ENCODE assay signal across 1 cellular context in genomic region chr13:35690546-35690945, GRCh38.
TF ChIP-seq lines count a peak whose summit lies in the region.

No MANE protein-coding gene starts in this region.

TF ChIP-seq in H1, 55 proteins besides CTCF, POLR2A, EP300 and RAD21:
- TF ChIP-seq SP4 (IDR thresholded peaks at IDR 0.05; ENCODE audit: low read length), result no peak
- TF ChIP-seq TBP (IDR thresholded peaks at IDR 0.05; ENCODE audit: low read depth, low read length), result no peak
- TF ChIP-seq RFX5 (IDR thresholded peaks at IDR 0.05; ENCODE audit: borderline replicate concordance, low read depth, low read length), result no peak
- TF ChIP-seq MAX (IDR thresholded peaks at IDR 0.05), result no peak
- no peak for TF ChIP-seq YY1 (IDR thresholded peaks at IDR 0.05; ENCODE audit: low read depth, low read length)
- no peak for TF ChIP-seq CHD2 (IDR thresholded peaks at IDR 0.05; ENCODE audit: low read length)
- TF ChIP-seq E2F6 (IDR thresholded peaks at IDR 0.05), result no peak
- no peak for TF ChIP-seq GABPA (IDR thresholded peaks at IDR 0.05; ENCODE audit: borderline replicate concordance, insufficient read depth, low read length)
- no peak for TF ChIP-seq SIX5 (IDR thresholded peaks at IDR 0.05; ENCODE audit: low read depth, low read length)
- TF ChIP-seq EZH2 (IDR thresholded peaks at IDR 0.05; ENCODE audit: low read depth, low read length, severe bottlenecking), result no peak
- TF ChIP-seq USF2 (IDR thresholded peaks at IDR 0.05; ENCODE audit: low read length), result no peak
- no peak for TF ChIP-seq CTBP2 (IDR thresholded peaks at IDR 0.05; ENCODE audit: borderline replicate concordance, insufficient read depth, insufficient read length, low read length)
- no peak for TF ChIP-seq CBX5 (IDR thresholded peaks at IDR 0.05; ENCODE audit: low read depth, low read length)
- no peak for TF ChIP-seq CHD7 (IDR thresholded peaks at IDR 0.05; ENCODE audit: insufficient replicate concordance, low read length)
- no peak for TF ChIP-seq BCL11A (IDR thresholded peaks at IDR 0.05; ENCODE audit: low read depth in 2 of 2, low read length in 2 of 2)
- TF ChIP-seq PHF8 (conservative IDR thresholded peaks at IDR 0.05; ENCODE audit: low read depth, low read length), result no peak
- no peak for TF ChIP-seq ZNF274 (IDR thresholded peaks at IDR 0.05; ENCODE audit: borderline replicate concordance, extremely low read depth, low read length)
- no peak for TF ChIP-seq BACH1 (IDR thresholded peaks at IDR 0.05; ENCODE audit: low read length)
- TF ChIP-seq CEBPB (IDR thresholded peaks at IDR 0.05; ENCODE audit: low read depth, low read length), result no peak
- TF ChIP-seq HDAC2 (IDR thresholded peaks at IDR 0.05; ENCODE audit: borderline replicate concordance in 1 of 2, low read depth in 2 of 2, low read length in 2 of 2), result no peak
